10 cellular contexts compared by ENCODE assay signal in the genomic region with DNA sequence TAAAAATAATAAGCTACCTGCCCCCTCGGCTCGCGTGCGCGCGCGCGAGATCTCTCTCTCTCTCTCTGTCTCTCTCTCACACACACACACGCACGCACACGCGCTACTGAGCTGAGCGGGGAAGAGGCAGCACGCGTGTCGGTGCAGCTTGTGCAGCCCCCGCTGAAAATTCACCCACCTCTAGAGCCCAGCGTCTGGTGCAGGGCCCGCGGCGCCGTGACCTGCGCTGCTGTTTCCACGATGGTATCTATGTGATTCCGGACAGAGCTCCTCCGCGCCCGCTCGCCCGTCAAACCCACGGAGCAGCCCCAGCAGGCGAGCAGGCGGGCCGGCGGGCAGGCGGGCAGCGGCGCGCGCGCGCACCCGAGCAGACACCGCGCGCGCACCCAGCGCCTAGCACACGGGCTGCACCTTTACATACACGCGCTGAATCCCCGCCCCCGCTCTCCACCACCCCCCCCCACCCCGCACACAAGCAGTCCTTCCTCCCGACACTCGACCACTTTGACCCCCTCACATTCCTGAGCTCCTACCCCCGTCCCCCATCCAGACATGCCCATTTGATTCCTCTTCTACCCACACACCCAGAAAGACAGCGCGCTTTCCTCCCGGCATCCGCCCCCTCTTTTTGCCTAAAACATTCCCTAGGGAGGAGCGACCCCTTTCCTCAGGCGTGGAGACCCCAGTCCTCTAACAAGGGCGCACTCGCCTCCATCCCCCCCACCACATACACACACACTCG. TPM values are rescaled to one million over a fixed set of nuclear protein-coding genes. Genes with fewer than 3 reads are reported as not detected.
DNase-seq lines count a peak whose midpoint lies in the region; ATAC-seq, FAIRE-seq and TF ChIP-seq lines count a peak whose summit lies in the region.
"Had no signal": no experiment of that assay in that cellular context is flagged by ENCODE, and none has a peak within 500 bp of the region (broad histone marks: within the 10 kb centered on the region; RNA-seq: fewer than 3 reads in every experiment).

No MANE protein-coding gene starts in this region.

- H3K4me3 ChIP-seq in astrocyte of the cerebellum (ENCODE audit: low read depth, low read length), result peak overlapping the region; percentile 28
- peak overlapping the region; percentile 79 for H3K4me3 ChIP-seq in iPS-20b (ENCODE audit: low read length)
- H3K4me3 ChIP-seq in ovary, result no peak overlapping the region

- no peak overlapping the region for H4K8ac ChIP-seq in H9 (replicated peaks; ENCODE audit: insufficient read length, low read depth, low read length)

- no peaks in the 10 kb centered on the region for H3K4me1 ChIP-seq in H9 (ENCODE audit: insufficient read depth, low read length)
- H3K4me1 ChIP-seq in iPS-20b (ENCODE audit: insufficient read depth, low read length), result no peaks in the 10 kb centered on the region
- no peaks in the 10 kb centered on the region for H3K4me1 ChIP-seq in ovary (ENCODE audit: insufficient read depth)
- H3K4me1 ChIP-seq: Peyer's patch had no signal

- in situ Hi-C loops in astrocyte of the cerebellum (cut with HindIII; ENCODE audit: low sequenced_read_pairs), result no loop called here

- no peak overlapping the region for H2BK15ac ChIP-seq in H9 (ENCODE audit: low read depth, low read length)

- no peaks in the 10 kb centered on the region for H3K79me2 ChIP-seq in H9 (ENCODE audit: insufficient read depth, low read length)

- intact Hi-C loops in sciatic nerve (cut with DNase I) (no loop called here), ovary (cut with DNase I) (no loop called here)

- no peak for TF ChIP-seq POLR2A in ovary (IDR thresholded peaks at IDR 0.05)

- H3T11ph ChIP-seq in H9 (ENCODE audit: low read length), result no peak overlapping the region

- no peak for FAIRE-seq in HTR-8/SVneo (lab: Jason Lieb, UNC)

- H2BK120ac ChIP-seq in H9 (ENCODE audit: low read depth, low read length, poor library complexity, severe bottlenecking), result no peak overlapping the region

- no peaks in the 10 kb centered on the region for H4K20me1 ChIP-seq in H9 (ENCODE audit: control insufficient read depth, insufficient read depth, insufficient read length)

- no peak overlapping the region for H3K4ac ChIP-seq in H9 (ENCODE audit: low read depth, low read length)

- no peak overlapping the region for H2AK5ac ChIP-seq in H9 (ENCODE audit: insufficient read length, low read length)

- H3K56ac ChIP-seq in H9 (ENCODE audit: insufficient read length, low read depth, low read length), result no peak overlapping the region

- peaks cover 23% of the 10 kb centered on the region for H3K9me3 ChIP-seq in H9 (ENCODE audit: control insufficient read depth, low read depth, low read length)
- H3K9me3 ChIP-seq in iPS-20b (ENCODE audit: insufficient read depth, low read depth, low read length), result peaks cover 2% of the 10 kb centered on the region; the same call in 1 of the 2 replicates
- H3K9me3 ChIP-seq in ovary, result no peaks in the 10 kb centered on the region
- H3K9me3 ChIP-seq: Peyer's patch had no signal

- WGBS in H9 (ENCODE audit: extremely low coverage, insufficient read length, low lambda C conversion rate), result no CpG with 5 or more reads among the region's 66 CpGs
- 22 to 42% (median 38%) methylated on average over 60 to 66 of the region's 66 CpGs for WGBS in ovary, 3 donors

- H3K9me3 Mint-ChIP-seq in H9, result peaks cover 60 to 64% of the 10 kb centered on the region in 2 experiments

- peaks cover 9% of the 10 kb centered on the region for H3K23me2 ChIP-seq in H9 (ENCODE audit: insufficient read length, low read depth, low read length, poor library complexity, severe bottlenecking)

- H3K4me2 ChIP-seq in H9 (ENCODE audit: insufficient read depth, insufficient read length, low read length), result peak overlapping the region; percentile 88

- H3K36me3 Mint-ChIP-seq in H9 (ENCODE audit: insufficient read depth in 1 of 3, low read depth in 3 of 3), result peaks cover 7 to 12% (median 8%) of the 10 kb centered on the region in 3 experiments

- peak; percentile 25 for ATAC-seq in sciatic nerve
- ATAC-seq in GM19328 (IDR thresholded peaks at IDR 0.05; ENCODE audit: unreplicated experiment), result no peak

- H3K36me3 ChIP-seq in iPS-20b (ENCODE audit: insufficient read depth, low read depth, low read length) (no peaks in the 10 kb centered on the region), ovary (no peaks in the 10 kb centered on the region)
- H3K36me3 ChIP-seq: Peyer's patch had no signal

- H3K27me3 Mint-ChIP-seq in H9 (ENCODE audit: low read depth), result peaks cover 21% of the 10 kb centered on the region

- H3K4me1 Mint-ChIP-seq in H9, result peaks cover 9 to 16% of the 10 kb centered on the region in 2 experiments

- no peak overlapping the region for H4K91ac ChIP-seq in H9 (ENCODE audit: insufficient read length, low read depth, low read length)

- peak overlapping the region; percentile 82 to 92 for H3K4me3 Mint-ChIP-seq in H9

- H3K18ac ChIP-seq in H9 (ENCODE audit: insufficient read length, low read depth, low read length), result no peak overlapping the region

- no peak overlapping the region for H3K27ac ChIP-seq in H9 (ENCODE audit: insufficient read length, low read depth, low read length)
- H3K27ac ChIP-seq in iPS-20b (ENCODE audit: low read length), result no peak overlapping the region
- H3K27ac ChIP-seq in ovary, result no peak overlapping the region
- H3K27ac ChIP-seq: Peyer's patch had no signal

- H3K79me1 ChIP-seq in H9 (ENCODE audit: insufficient read depth, low read depth, low read length, poor library complexity, severe bottlenecking), result no peaks in the 10 kb centered on the region

- H2BK12ac ChIP-seq in H9 (ENCODE audit: insufficient read length, low read depth, low read length), result no peak overlapping the region

- H3K14ac ChIP-seq in H9 (ENCODE audit: insufficient read depth, low read length), result no peak overlapping the region

- peak; percentile 40 for DNase-seq in H9
- no peak for DNase-seq in astrocyte of the cerebellum (ENCODE audit: low read depth)
- DNase-seq in sciatic nerve (ENCODE audit: low spot score), result no peak
- DNase-seq in HTR-8/SVneo (ENCODE audit: insufficient read length, low spot score), result no peak
- no peak for DNase-seq in ovary
- DNase-seq in GF-D8 (lab: John Stamatoyannopoulos, UW), result no peak

- no peak overlapping the region for H3K23ac ChIP-seq in H9 (ENCODE audit: insufficient read length, low read depth, low read length)

- H3K27ac Mint-ChIP-seq in H9, result peak overlapping the region in 2 of 3 experiments; percentile 64 to 97; a peak in 5 of 7 replicates

- TF ChIP-seq CTCF in H9 (conservative IDR thresholded peaks at IDR 0.05), result no peak
- no peak for TF ChIP-seq CTCF in astrocyte of the cerebellum (IDR thresholded peaks at IDR 0.05; ENCODE audit: low read depth, low read length, missing control alignments)
- TF ChIP-seq CTCF in ovary (IDR thresholded peaks at IDR 0.05), result no peak

- H2AFZ ChIP-seq in H9 (ENCODE audit: low read length), result no peak overlapping the region

- H3K9ac ChIP-seq in H9 (ENCODE audit: extremely low read depth, insufficient read length, low read length) (no peak overlapping the region), iPS-20b (ENCODE audit: low read depth, low read length) (peak overlapping the region; percentile 37; the same call in 1 of the 2 replicates)

- H3K27me3 ChIP-seq in H9 (ENCODE audit: insufficient read depth, low read length) (no peaks in the 10 kb centered on the region; the same call in 1 of the 2 replicates), iPS-20b (ENCODE audit: insufficient read depth, low read length) (peaks cover 23% of the 10 kb centered on the region), ovary (no peaks in the 10 kb centered on the region)
- H3K27me3 ChIP-seq: Peyer's patch had no signal

- H2BK20ac ChIP-seq in H9 (ENCODE audit: low read depth, low read length, poor library complexity, severe bottlenecking), result no peak overlapping the region

- no peak for TF ChIP-seq EP300 in ovary (IDR thresholded peaks at IDR 0.05)

- no peak overlapping the region for H4K5ac ChIP-seq in H9 (ENCODE audit: insufficient read length, low read depth, low read length)

- H2BK5ac ChIP-seq in H9 (ENCODE audit: insufficient read length, low read length), result no peak overlapping the region

RNA-seq across cellular contexts. Expression of gene SLITRK4, which starts 1.0 kb away (rescaled TPM):
- total RNA-seq in H9 (2021) (1.5 and 2.1 TPM in 2 replicates), sciatic nerve (1.5 TPM), ovary (1 to 10 TPM in 6 of 7 donors, under 1 TPM in 1; 0.92 to 5.3 (median 2.3) TPM)
- 1 to 10 TPM in 1 of 2 donors, under 1 TPM in 1; 0.44 to 5.9 TPM for polyA plus RNA-seq in ovary
- total RNA-seq: Daoy had no signal
